1 cellular context compared by ENCODE assay signal in the genomic region with DNA sequence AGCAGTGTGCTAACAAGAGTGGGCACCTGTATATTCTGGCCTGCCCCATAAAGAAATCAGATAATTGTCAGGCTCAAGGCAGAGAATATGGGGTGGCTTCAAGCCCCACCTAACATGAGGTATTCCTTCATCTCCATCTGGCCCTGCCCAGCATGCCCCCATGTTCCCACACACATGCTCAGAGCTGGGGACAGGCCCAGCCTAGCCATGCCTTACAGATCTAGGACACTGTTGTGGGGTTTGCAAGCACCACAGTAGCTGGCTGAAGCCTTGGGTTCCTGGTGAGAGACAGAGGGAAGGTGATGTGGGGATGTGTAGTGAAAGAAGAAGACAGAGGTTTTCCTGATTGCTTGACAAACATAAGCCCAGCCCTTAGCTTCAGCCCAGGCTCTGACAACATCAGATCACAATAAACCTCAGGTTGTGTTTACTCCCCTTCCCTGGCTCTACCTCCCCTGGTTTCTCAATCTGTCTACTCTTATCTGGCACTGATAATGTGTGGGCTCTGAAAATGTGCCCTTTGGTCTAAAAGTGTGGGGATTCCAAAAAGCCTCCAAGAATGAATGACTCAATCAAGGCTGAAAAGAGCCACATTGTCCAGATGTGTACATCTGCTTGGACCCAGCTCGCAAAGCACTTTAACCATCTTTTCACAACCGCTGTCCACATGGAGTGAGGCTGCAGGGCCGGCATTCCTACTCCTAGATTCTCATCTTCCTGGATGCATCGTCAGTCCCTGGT.
A peak's percentile ranks its signal among the peaks of the same experiment; 100 is the strongest.
TF ChIP-seq lines count a peak whose summit lies in the region.

No MANE protein-coding gene starts in this region.

TF ChIP-seq in HepG2, 621 proteins besides CTCF, POLR2A, EP300 and RAD21 (continued from another document and continues in another):
- TF ChIP-seq, protein P1, sequence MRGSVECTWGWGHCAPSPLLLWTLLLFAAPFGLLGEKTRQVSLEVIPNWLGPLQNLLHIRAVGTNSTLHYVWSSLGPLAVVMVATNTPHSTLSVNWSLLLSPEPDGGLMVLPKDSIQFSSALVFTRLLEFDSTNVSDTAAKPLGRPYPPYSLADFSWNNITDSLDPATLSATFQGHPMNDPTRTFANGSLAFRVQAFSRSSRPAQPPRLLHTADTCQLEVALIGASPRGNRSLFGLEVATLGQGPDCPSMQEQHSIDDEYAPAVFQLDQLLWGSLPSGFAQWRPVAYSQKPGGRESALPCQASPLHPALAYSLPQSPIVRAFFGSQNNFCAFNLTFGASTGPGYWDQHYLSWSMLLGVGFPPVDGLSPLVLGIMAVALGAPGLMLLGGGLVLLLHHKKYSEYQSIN (CRISPR knock-in tag; IDR thresholded peaks at IDR 0.05; ENCODE audit: borderline replicate concordance) = no peak
- TF ChIP-seq ZNF282 (IDR thresholded peaks at IDR 0.05; ENCODE audit: partially characterized antibody) (no peak), GTF3A (CRISPR knock-in tag; conservative IDR thresholded peaks at IDR 0.05) (no peak), ZFP41 (CRISPR knock-in tag; IDR thresholded peaks at IDR 0.05; ENCODE audit: borderline replicate concordance) (no peak), ZIK1 (CRISPR knock-in tag; IDR thresholded peaks at IDR 0.05; ENCODE audit: borderline replicate concordance, low read depth) (no peak), ZSCAN12 (CRISPR knock-in tag; IDR thresholded peaks at IDR 0.05) (no peak), TGIF2 (CRISPR knock-in tag; IDR thresholded peaks at IDR 0.05) (no peak), RARG (CRISPR knock-in tag; IDR thresholded peaks at IDR 0.05; ENCODE audit: low read depth) (no peak), ZSCAN30 (CRISPR knock-in tag; IDR thresholded peaks at IDR 0.05) (no peak), SKI (IDR thresholded peaks at IDR 0.05; ENCODE audit: partially characterized antibody) (peak; percentile 42), GFI1 (CRISPR knock-in tag; IDR thresholded peaks at IDR 0.05; ENCODE audit: borderline replicate concordance) (peak; percentile 96), ZSCAN31 (CRISPR knock-in tag; IDR thresholded peaks at IDR 0.05; ENCODE audit: low read depth) (no peak), TARDBP (CRISPR knock-in tag; IDR thresholded peaks at IDR 0.05) (peak; percentile 38), MLX (CRISPR knock-in tag; IDR thresholded peaks at IDR 0.05) (no peak), RFX1 (IDR thresholded peaks at IDR 0.05) (no peak), AGO2 (optimal IDR thresholded peaks at IDR 0.05; ENCODE audit: low read depth, low read length) (no peak), FIP1L1 (IDR thresholded peaks at IDR 0.05; ENCODE audit: borderline replicate concordance, insufficient read depth, low read depth, low read length) (no peak), NR3C1 (CRISPR knock-in tag; IDR thresholded peaks at IDR 0.05) (no peak), ZNF616 (CRISPR knock-in tag; IDR thresholded peaks at IDR 0.05; ENCODE audit: low read depth) (no peak), ISL2 (CRISPR knock-in tag; IDR thresholded peaks at IDR 0.05) (peak; percentile 91), ZMYM4 (CRISPR knock-in tag; IDR thresholded peaks at IDR 0.05) (peak; percentile 63), ZNF652 (CRISPR knock-in tag; IDR thresholded peaks at IDR 0.05; ENCODE audit: borderline replicate concordance, low read depth) (no peak), NFATC3 (CRISPR knock-in tag; IDR thresholded peaks at IDR 0.05) (no peak), ZNF564 (CRISPR knock-in tag; IDR thresholded peaks at IDR 0.05) (no peak), FOXC1 (CRISPR knock-in tag; IDR thresholded peaks at IDR 0.05; ENCODE audit: borderline replicate concordance) (no peak), SSRP1 (CRISPR knock-in tag; IDR thresholded peaks at IDR 0.05) (no peak), SIN3B (IDR thresholded peaks at IDR 0.05; ENCODE audit: low read length) (no peak), PAXIP1 (CRISPR knock-in tag; conservative IDR thresholded peaks at IDR 0.05) (peak; percentile 84), ATF6 (CRISPR knock-in tag; conservative IDR thresholded peaks at IDR 0.05) (no peak)
- TF ChIP-seq, protein P2, sequence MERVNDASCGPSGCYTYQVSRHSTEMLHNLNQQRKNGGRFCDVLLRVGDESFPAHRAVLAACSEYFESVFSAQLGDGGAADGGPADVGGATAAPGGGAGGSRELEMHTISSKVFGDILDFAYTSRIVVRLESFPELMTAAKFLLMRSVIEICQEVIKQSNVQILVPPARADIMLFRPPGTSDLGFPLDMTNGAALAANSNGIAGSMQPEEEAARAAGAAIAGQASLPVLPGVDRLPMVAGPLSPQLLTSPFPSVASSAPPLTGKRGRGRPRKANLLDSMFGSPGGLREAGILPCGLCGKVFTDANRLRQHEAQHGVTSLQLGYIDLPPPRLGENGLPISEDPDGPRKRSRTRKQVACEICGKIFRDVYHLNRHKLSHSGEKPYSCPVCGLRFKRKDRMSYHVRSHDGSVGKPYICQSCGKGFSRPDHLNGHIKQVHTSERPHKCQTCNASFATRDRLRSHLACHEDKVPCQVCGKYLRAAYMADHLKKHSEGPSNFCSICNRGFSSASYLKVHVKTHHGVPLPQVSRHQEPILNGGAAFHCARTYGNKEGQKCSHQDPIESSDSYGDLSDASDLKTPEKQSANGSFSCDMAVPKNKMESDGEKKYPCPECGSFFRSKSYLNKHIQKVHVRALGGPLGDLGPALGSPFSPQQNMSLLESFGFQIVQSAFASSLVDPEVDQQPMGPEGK (CRISPR knock-in tag; IDR thresholded peaks at IDR 0.05) = peak; percentile 60
- TF ChIP-seq, protein P3, sequence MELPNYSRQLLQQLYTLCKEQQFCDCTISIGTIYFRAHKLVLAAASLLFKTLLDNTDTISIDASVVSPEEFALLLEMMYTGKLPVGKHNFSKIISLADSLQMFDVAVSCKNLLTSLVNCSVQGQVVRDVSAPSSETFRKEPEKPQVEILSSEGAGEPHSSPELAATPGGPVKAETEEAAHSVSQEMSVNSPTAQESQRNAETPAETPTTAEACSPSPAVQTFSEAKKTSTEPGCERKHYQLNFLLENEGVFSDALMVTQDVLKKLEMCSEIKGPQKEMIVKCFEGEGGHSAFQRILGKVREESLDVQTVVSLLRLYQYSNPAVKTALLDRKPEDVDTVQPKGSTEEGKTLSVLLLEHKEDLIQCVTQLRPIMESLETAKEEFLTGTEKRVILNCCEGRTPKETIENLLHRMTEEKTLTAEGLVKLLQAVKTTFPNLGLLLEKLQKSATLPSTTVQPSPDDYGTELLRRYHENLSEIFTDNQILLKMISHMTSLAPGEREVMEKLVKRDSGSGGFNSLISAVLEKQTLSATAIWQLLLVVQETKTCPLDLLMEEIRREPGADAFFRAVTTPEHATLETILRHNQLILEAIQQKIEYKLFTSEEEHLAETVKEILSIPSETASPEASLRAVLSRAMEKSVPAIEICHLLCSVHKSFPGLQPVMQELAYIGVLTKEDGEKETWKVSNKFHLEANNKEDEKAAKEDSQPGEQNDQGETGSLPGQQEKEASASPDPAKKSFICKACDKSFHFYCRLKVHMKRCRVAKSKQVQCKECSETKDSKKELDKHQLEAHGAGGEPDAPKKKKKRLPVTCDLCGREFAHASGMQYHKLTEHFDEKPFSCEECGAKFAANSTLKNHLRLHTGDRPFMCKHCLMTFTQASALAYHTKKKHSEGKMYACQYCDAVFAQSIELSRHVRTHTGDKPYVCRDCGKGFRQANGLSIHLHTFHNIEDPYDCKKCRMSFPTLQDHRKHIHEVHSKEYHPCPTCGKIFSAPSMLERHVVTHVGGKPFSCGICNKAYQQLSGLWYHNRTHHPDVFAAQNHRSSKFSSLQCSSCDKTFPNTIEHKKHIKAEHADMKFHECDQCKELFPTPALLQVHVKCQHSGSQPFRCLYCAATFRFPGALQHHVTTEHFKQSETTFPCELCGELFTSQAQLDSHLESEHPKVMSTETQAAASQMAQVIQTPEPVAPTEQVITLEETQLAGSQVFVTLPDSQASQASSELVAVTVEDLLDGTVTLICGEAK (IDR thresholded peaks at IDR 0.05) = no peak
- TF ChIP-seq, protein P3 (CRISPR knock-in tag; IDR thresholded peaks at IDR 0.05) = no peak
- TF ChIP-seq, protein P4, sequence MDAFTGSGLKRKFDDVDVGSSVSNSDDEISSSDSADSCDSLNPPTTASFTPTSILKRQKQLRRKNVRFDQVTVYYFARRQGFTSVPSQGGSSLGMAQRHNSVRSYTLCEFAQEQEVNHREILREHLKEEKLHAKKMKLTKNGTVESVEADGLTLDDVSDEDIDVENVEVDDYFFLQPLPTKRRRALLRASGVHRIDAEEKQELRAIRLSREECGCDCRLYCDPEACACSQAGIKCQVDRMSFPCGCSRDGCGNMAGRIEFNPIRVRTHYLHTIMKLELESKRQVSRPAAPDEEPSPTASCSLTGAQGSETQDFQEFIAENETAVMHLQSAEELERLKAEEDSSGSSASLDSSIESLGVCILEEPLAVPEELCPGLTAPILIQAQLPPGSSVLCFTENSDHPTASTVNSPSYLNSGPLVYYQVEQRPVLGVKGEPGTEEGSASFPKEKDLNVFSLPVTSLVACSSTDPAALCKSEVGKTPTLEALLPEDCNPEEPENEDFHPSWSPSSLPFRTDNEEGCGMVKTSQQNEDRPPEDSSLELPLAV (CRISPR knock-in tag; conservative IDR thresholded peaks at IDR 0.05; ENCODE audit: low read depth) = no peak
